ENCODE assay signal across 8 cellular contexts in the genomic region with DNA sequence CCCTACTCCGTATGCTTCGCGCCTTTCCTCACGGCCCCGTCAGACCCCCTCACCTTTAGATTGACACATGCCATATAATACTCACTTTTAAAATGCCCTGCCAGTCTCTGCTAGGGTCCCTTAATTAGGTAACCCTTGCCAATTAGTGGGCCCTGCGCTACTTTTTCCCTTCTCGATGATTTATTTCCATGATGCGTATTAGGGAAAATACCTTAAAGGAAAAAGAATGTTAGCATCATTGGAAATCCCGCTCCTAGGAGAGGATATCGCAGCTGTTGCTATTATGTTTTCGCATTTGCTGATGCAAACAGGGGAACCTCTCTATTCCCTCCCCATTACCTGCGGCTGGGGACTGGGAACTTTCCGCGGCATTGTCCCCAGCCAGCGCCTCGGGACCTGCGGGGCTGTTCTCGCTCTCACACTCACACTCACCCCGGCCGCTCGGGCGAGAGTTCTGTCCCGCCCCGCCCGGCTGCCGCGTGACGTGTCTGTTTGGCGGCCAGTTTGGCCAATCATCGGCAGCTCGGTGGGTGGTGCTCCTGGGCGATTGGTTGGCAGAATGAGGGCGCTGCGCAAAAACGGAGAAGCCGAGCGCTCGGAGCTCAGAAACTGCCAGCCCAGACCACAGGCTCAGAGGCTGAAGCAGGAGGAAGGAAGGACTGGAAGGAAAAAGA. TPM values are rescaled to one million over a fixed set of nuclear protein-coding genes. Genes with fewer than 3 reads are reported as not detected.
DNase-seq lines count a peak whose midpoint lies in the region; ATAC-seq and TF ChIP-seq lines count a peak whose summit lies in the region.

A gene with protein sequence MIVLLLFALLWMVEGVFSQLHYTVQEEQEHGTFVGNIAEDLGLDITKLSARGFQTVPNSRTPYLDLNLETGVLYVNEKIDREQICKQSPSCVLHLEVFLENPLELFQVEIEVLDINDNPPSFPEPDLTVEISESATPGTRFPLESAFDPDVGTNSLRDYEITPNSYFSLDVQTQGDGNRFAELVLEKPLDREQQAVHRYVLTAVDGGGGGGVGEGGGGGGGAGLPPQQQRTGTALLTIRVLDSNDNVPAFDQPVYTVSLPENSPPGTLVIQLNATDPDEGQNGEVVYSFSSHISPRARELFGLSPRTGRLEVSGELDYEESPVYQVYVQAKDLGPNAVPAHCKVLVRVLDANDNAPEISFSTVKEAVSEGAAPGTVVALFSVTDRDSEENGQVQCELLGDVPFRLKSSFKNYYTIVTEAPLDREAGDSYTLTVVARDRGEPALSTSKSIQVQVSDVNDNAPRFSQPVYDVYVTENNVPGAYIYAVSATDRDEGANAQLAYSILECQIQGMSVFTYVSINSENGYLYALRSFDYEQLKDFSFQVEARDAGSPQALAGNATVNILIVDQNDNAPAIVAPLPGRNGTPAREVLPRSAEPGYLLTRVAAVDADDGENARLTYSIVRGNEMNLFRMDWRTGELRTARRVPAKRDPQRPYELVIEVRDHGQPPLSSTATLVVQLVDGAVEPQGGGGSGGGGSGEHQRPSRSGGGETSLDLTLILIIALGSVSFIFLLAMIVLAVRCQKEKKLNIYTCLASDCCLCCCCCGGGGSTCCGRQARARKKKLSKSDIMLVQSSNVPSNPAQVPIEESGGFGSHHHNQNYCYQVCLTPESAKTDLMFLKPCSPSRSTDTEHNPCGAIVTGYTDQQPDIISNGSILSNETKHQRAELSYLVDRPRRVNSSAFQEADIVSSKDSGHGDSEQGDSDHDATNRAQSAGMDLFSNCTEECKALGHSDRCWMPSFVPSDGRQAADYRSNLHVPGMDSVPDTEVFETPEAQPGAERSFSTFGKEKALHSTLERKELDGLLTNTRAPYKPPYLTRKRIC (plus strand): TSS at position 605 of the 674 bp plus-strand sequence. CDS start 847 bp downstream, outside the sequence.

- peaks cover 0 to 10% (median 2%) of the 10 kb centered on the region in 3 donors for H3K4me1 Mint-ChIP-seq in CD8-positive, alpha-beta memory T cell

- DNase-seq in D341Med (ENCODE audit: low spot score): peak; percentile 95
- peak; percentile 37 for DNase-seq in NCI-H1105 treated with DMSO at 0.1 percent for 48 hours (lab: John Stamatoyannopoulos, UW)
- peak; percentile 98 for DNase-seq in WERI-Rb-1
- DNase-seq in stimulated activated naive CD8-positive, alpha-beta T cell treated with anti-CD3 and anti-CD28 coated beads, Interleukin-15, Interleukin-2, amounts not matched to agents 100 U/mL and 50 U/mL, for 24 hours: peak; percentile 61
- DNase-seq in CD8-positive, alpha-beta memory T cell: no peak

- H3K9me3 ChIP-seq in WERI-Rb-1 (ENCODE audit: severe bottlenecking): no peaks in the 10 kb centered on the region
- peaks cover 0 to 14% of the 10 kb centered on the region in 2 donors for H3K9me3 ChIP-seq in esophagus (ENCODE audit: control insufficient read depth in 2 of 2, insufficient read depth in 1 of 2, low read depth in 1 of 2, low read length in 1 of 2)
- H3K9me3 ChIP-seq in mesodermal cell (ENCODE audit: control insufficient read depth, low read length): no peaks in the 10 kb centered on the region
- no peaks in the 10 kb centered on the region for H3K9me3 ChIP-seq in CD8-positive, alpha-beta memory T cell (ENCODE audit: low read length)

- H3K27me3 ChIP-seq in WERI-Rb-1 (ENCODE audit: insufficient read depth, low read depth, severe bottlenecking) (peaks cover 25% of the 10 kb centered on the region), esophagus (ENCODE audit: control insufficient read depth in 1 of 2, insufficient read depth in 2 of 2, low read length in 2 of 2) (peaks cover 0 to 34% of the 10 kb centered on the region in 2 donors)
- H3K27me3 ChIP-seq in CD8-positive, alpha-beta memory T cell (ENCODE audit: insufficient read depth, low read length, poor library complexity, severe bottlenecking): peaks cover 12% of the 10 kb centered on the region

- H3K27ac ChIP-seq in WERI-Rb-1 (no peak within 1 kb of the TSS), esophagus (ENCODE audit: low read depth in 2 of 2, low read length in 1 of 2) (no peak within 1 kb of the TSS), mesodermal cell (ENCODE audit: low read depth, low read length, severe bottlenecking) (peak within 1 kb of the TSS; percentile 41)
- no peak within 1 kb of the TSS for H3K27ac ChIP-seq in CD8-positive, alpha-beta memory T cell (ENCODE audit: low read depth, low read length)

- H3K4me1 ChIP-seq in esophagus (ENCODE audit: control insufficient read depth in 2 of 2, insufficient read depth in 2 of 2, low read length in 1 of 2): peaks cover 12 to 19% of the 10 kb centered on the region in 2 donors
- no peaks in the 10 kb centered on the region for H3K4me1 ChIP-seq in mesodermal cell (ENCODE audit: control insufficient read depth, insufficient read depth, low read length, poor library complexity, severe bottlenecking)
- H3K4me1 ChIP-seq in CD8-positive, alpha-beta memory T cell (ENCODE audit: insufficient read depth, low read length): no peaks in the 10 kb centered on the region

- no peak for TF ChIP-seq CTCF in WERI-Rb-1 (IDR thresholded peaks at IDR 0.05; ENCODE audit: low read depth, low read length)

- peak; percentile 57 for ATAC-seq in GM21737 (IDR thresholded peaks at IDR 0.05; ENCODE audit: unreplicated experiment)
- ATAC-seq in stimulated activated naive CD8-positive, alpha-beta T cell treated with anti-CD3 and anti-CD28 coated beads, Interleukin-15, Interleukin-2, amounts not matched to agents 100 U/mL and 50 U/mL, for 24 hours: peak; percentile 70

- H3K9me3 Mint-ChIP-seq in CD8-positive, alpha-beta memory T cell: peaks cover 0 to 26% (median 7%) of the 10 kb centered on the region in 5 donors

- POLR2A ChIA-PET in CD8-positive, alpha-beta memory T cell (lab: Charles Lee): no interaction called here

- H3K4me3 ChIP-seq in WERI-Rb-1 (ENCODE audit: low read depth, low read length) (peak within 1 kb of the TSS; percentile 66), esophagus (ENCODE audit: low read depth in 1 of 2, low read length in 2 of 2) (peak within 1 kb of the TSS; percentile 24 to 38), mesodermal cell (ENCODE audit: extremely low read depth, insufficient read depth, low read length, poor library complexity, severe bottlenecking) (peak within 1 kb of the TSS; percentile 66)
- no peak within 1 kb of the TSS for H3K4me3 ChIP-seq in CD8-positive, alpha-beta memory T cell (ENCODE audit: low read length)

- WGBS in esophagus, 2 donors: 1 to 3% methylated on average over 38 of the region's 38 CpGs
- WGBS in mesodermal cell (ENCODE audit: insufficient coverage in 2 of 2), 2 experiments: 1 to 5% methylated on average over 25 to 32 of the region's 38 CpGs

- CTCF ChIA-PET in CD8-positive, alpha-beta memory T cell (lab: Charles Lee): no interaction called here

- no peaks in the 10 kb centered on the region for H3K36me3 ChIP-seq in WERI-Rb-1
- H3K36me3 ChIP-seq in esophagus (ENCODE audit: control insufficient read depth in 2 of 2, insufficient read depth in 2 of 2, low read length in 1 of 2): no peaks in the 10 kb centered on the region
- no peaks in the 10 kb centered on the region for H3K36me3 ChIP-seq in mesodermal cell (ENCODE audit: control insufficient read depth, insufficient read depth, low read length)
- no peaks in the 10 kb centered on the region for H3K36me3 ChIP-seq in CD8-positive, alpha-beta memory T cell (ENCODE audit: insufficient read depth, low read length)

- peaks cover 0 to 2% (median 0%) of the 10 kb centered on the region in 3 donors for H3K36me3 Mint-ChIP-seq in CD8-positive, alpha-beta memory T cell

- peak within 1 kb of the TSS in 3 of 7 donors; percentile 1 to 61 (median 23) for H3K4me3 Mint-ChIP-seq in CD8-positive, alpha-beta memory T cell

- H3K27ac Mint-ChIP-seq in CD8-positive, alpha-beta memory T cell: no peak within 1 kb of the TSS

- H3K27me3 Mint-ChIP-seq in CD8-positive, alpha-beta memory T cell: peaks cover 43 to 59% of the 10 kb centered on the region in 2 donors

RNA-seq across cellular contexts. Expression of the gene that starts here (rescaled TPM):
- polyA plus RNA-seq in esophagus: under 1 TPM; 0.04 to 0.06 TPM
- 27.1 TPM for polyA plus RNA-seq in mesodermal cell (2013, experiment 1 of 2)
- polyA plus RNA-seq in mesodermal cell (2013, experiment 2 of 2): 24.9 TPM
- total RNA-seq in CD8-positive, alpha-beta memory T cell: not detected
- not detected for polyA plus RNA-seq in CD8-positive, alpha-beta memory T cell

Comparison
In these comparisons a context has a peak if more than half of its experiments do, and no peak if none do; other contexts are left out.
1. DNase-seq: peak in D341Med (single experiment), NCI-H1105 treated with DMSO at 0.1 percent for 48 hours (single experiment), WERI-Rb-1 (single experiment) and stimulated activated naive CD8-positive, alpha-beta T cell treated with anti-CD3 and anti-CD28 coated beads, Interleukin-15, Interleukin-2, amounts not matched to agents 100 U/mL and 50 U/mL, for 24 hours (single experiment); none in CD8-positive, alpha-beta memory T cell (0 of 5).